ENCODE assay signal across 9 cellular contexts in genomic region chr18:50877545-50878265, GRCh38. TPM values are rescaled to one million over a fixed set of nuclear protein-coding genes. Genes with fewer than 3 reads are reported as not detected.
DNase-seq lines count a peak whose midpoint lies in the region; ATAC-seq and TF ChIP-seq lines count a peak whose summit lies in the region.
"Had no signal": no experiment of that assay in that cellular context is flagged by ENCODE, and none has a peak within 500 bp of the region (broad histone marks: within the 10 kb centered on the region; RNA-seq: fewer than 3 reads in every experiment).

No MANE protein-coding gene starts in this region.

- H3K36me3 ChIP-seq in spleen: no peaks in the 10 kb centered on the region
- H3K36me3 ChIP-seq: cardiac muscle cell had no signal

- no peaks in the 10 kb centered on the region for H3K27me3 ChIP-seq in spleen (replicated peaks in 1 of 7)
- H3K27me3 ChIP-seq: cardiac muscle cell had no signal

- peaks cover 3% of the 10 kb centered on the region in 2 donors for H3K27me3 Mint-ChIP-seq in T-cell

- peak; percentile 21 for DNase-seq in NCI-H748 (lab: John Stamatoyannopoulos, UW; ENCODE audit: unreplicated experiment)
- no peak for DNase-seq in NCI-H748 treated with DMSO at 0.1 percent for 48 hours (lab: John Stamatoyannopoulos, UW)
- DNase-seq in T-cell: no peak
- no peak for DNase-seq in fibroblast of villous mesenchyme (ENCODE audit: low read depth)
- no peak for DNase-seq in spleen
- DNase-seq in epidermal melanocyte (ENCODE audit: insufficient read length, low spot score): no peak
- no peak for DNase-seq in NK-92 treated with Interleukin-12 subunit alpha and Interleukin-12 subunit beta, amount 100 ng/mL, for 24 hours (lab: John Stamatoyannopoulos, UW)

- no peaks in the 10 kb centered on the region for H3K9me3 ChIP-seq in spleen

- WGBS in spleen, 5 donors: 72 to 80% (median 75%) methylated on average over 8 of the region's 8 CpGs

- peak overlapping the region; percentile 92 to 100 (median 98) for H3K27ac ChIP-seq in spleen

- H3K4me1 ChIP-seq in spleen: peaks cover 10 to 47% (median 33%) of the 10 kb centered on the region in 6 donors

- peak overlapping the region; percentile 97 to 99 for H3K27ac Mint-ChIP-seq in T-cell

- intact Hi-C loops in spleen (cut with DNase I; ENCODE audit: low total_unique reads): no loop called here

- peak overlapping the region; percentile 92 to 97 (median 95) for H3K4me3 Mint-ChIP-seq in T-cell

- H3K4me1 Mint-ChIP-seq in T-cell: peaks cover 22 to 28% (median 26%) of the 10 kb centered on the region in 3 donors

- no peaks in the 10 kb centered on the region for H3K36me3 Mint-ChIP-seq in T-cell

- no peak for TF ChIP-seq POLR2A in spleen (IDR thresholded peaks at IDR 0.05)

- ATAC-seq in T-cell (replicated peaks in 1 of 4): no peak
- no peak for ATAC-seq in GM18909 (IDR thresholded peaks at IDR 0.05; ENCODE audit: poor library complexity, unreplicated experiment)

- POLR2A ChIA-PET in T-cell (lab: Charles Lee): interaction anchor here (0.6 to 1.2 kb wide), 4 partner anchors 91 to 321 kb away, joined by 3 to 6 read pairs (median 4); partner anchors contain the start of gene SMAD4 (in 1 of the 2)

- CTCF ChIA-PET in T-cell (lab: Charles Lee): interaction anchor here in 1 of 2 donors (0.6 to 1.4 kb wide), 7 partner anchors 9 to 189 kb away, joined by 3 to 7 read pairs (median 4); partner anchors contain the start of genes ELAC1 and SMAD4

- peak overlapping the region; percentile 84 for H3K4me3 ChIP-seq in fibroblast of villous mesenchyme (ENCODE audit: low read depth, low read length)
- peak overlapping the region; percentile 59 to 96 (median 73) for H3K4me3 ChIP-seq in spleen

- no peaks in the 10 kb centered on the region for H3K9me3 Mint-ChIP-seq in T-cell

- TF ChIP-seq CTCF in fibroblast of villous mesenchyme (IDR thresholded peaks at IDR 0.05; ENCODE audit: insufficient read depth, low read depth, low read length) (no peak), spleen (IDR thresholded peaks at IDR 0.05 in 8 of 11, conservative IDR thresholded peaks at IDR 0.05 in 3 of 11) (no peak)

RNA-seq across cellular contexts. Expression of gene ME2, which starts 1.2 kb away (rescaled TPM):
- 10 to 100 TPM; 30.5 to 42.6 (median 39.9) TPM for total RNA-seq in T-cell
- 27.1 and 38.9 TPM in 2 replicates for total RNA-seq in fibroblast of villous mesenchyme
- total RNA-seq in spleen: 100 to 1,000 TPM in 4 of 7 donors, 10 to 100 TPM in 3; 83.3 to 179 (median 119) TPM
- 10 to 100 TPM; 25.9 to 51.5 (median 26.8) TPM for polyA plus RNA-seq in spleen

RNA-seq across cellular contexts. Expression of gene MRO, which starts 57.9 kb away (rescaled TPM):
- total RNA-seq in T-cell (not detected), fibroblast of villous mesenchyme (under 0.01 TPM in 1 of 2 replicates, not detected in the other), spleen (1 to 10 TPM; 2.7 to 8.1 (median 5.4) TPM)
- polyA plus RNA-seq in spleen: 1 to 10 TPM in 1 of 3 donors, under 1 TPM in 2; 0.48 to 1.5 (median 0.65) TPM
- total RNA-seq: cardiac muscle cell had no signal
- polyA plus RNA-seq: cardiac muscle cell had no signal
